1 cellular context compared by ENCODE assay signal in genomic region chr2:210442457-210442856, GRCh38.
TF ChIP-seq lines count a peak whose summit lies in the region.

No MANE protein-coding gene starts in this region.

TF ChIP-seq in WTC11, 78 proteins besides CTCF, POLR2A, EP300 and RAD21 (continued from another document):
- TF ChIP-seq FOXP4 (CRISPR knock-in tag; IDR thresholded peaks at IDR 0.05) (no peak), ZNF219 (CRISPR knock-in tag; IDR thresholded peaks at IDR 0.05; ENCODE audit: borderline replicate concordance) (no peak), CBFB (CRISPR knock-in tag; IDR thresholded peaks at IDR 0.05; ENCODE audit: low read depth) (no peak), NFE2L1 (CRISPR knock-in tag; IDR thresholded peaks at IDR 0.05) (no peak), FOXJ3 (CRISPR knock-in tag; IDR thresholded peaks at IDR 0.05; ENCODE audit: borderline replicate concordance) (no peak), E2F4 (CRISPR knock-in tag; IDR thresholded peaks at IDR 0.05; ENCODE audit: borderline replicate concordance, low read depth) (no peak)
